Comparison of ENCODE assay signal across 21 cellular contexts in genomic region chr17:80256034-80256350, GRCh38. TPM values are rescaled to one million over a fixed set of nuclear protein-coding genes. Genes with fewer than 3 reads are reported as not detected.
A peak's percentile ranks its signal among the peaks of the same experiment; 100 is the strongest.
DNase-seq lines count a peak whose midpoint lies in the region; ATAC-seq and TF ChIP-seq lines count a peak whose summit lies in the region.
"Had no signal": no experiment of that assay in that cellular context is flagged by ENCODE, and none has a peak within 500 bp of the region (broad histone marks: within the 10 kb centered on the region; RNA-seq: fewer than 3 reads in every experiment).

No MANE protein-coding gene starts in this region.

- 100% methylated on average over 5 of the region's 5 CpGs for WGBS in mammary epithelial cell (ENCODE audit: low coverage, missing lambda C conversion rate)
- 94% methylated on average over 3 of the region's 5 CpGs for WGBS in right lobe of liver (ENCODE audit: insufficient coverage, low coverage, low lambda C conversion rate, missing lambda C conversion rate)

- BruUV-seq in MCF 10A (replicated peaks; lab: Mats Ljungman, UMichigan), result no TSS peak
- no TSS peak for BruUV-seq in mammary epithelial cell (replicated peaks; lab: Mats Ljungman, UMichigan)

- dilution Hi-C loops in mammary epithelial cell (cut with HindIII; ENCODE audit: low sequenced_read_pairs), result loop anchor here (5.0 kb wide), 1 partner anchor 39 kb away; no protein-coding TSS in a partner anchor

- H3K27ac ChIP-seq in mammary epithelial cell (ENCODE audit: insufficient read depth, low read depth, low read length), result no peak overlapping the region
- peak overlapping the region; percentile 24; the same call in 1 of the 2 replicates for H3K27ac ChIP-seq in OCI-LY3 (ENCODE audit: low read length)
- peak overlapping the region; percentile 39 to 58 for H3K27ac ChIP-seq in tibial artery
- no peak overlapping the region for H3K27ac ChIP-seq in right lobe of liver
- H3K27ac ChIP-seq: HL-60 had no signal

- no peaks in the 10 kb centered on the region for H3K9me3 Mint-ChIP-seq in MCF 10A (ENCODE audit: unreplicated experiment)
- H3K9me3 Mint-ChIP-seq in central memory CD8-positive, alpha-beta T cell, result no peaks in the 10 kb centered on the region
- H3K9me3 Mint-ChIP-seq: activated naive CD4-positive, alpha-beta T cell treated with anti-CD3 and anti-CD28 coated beads, Interleukin-2, amount 50 U/mL, for 72 hours; IgD-negative memory B cell; nephron progenitor cell had no signal

- H3K4me1 Mint-ChIP-seq in MCF 10A (ENCODE audit: insufficient read depth, unreplicated experiment), result peaks cover 17% of the 10 kb centered on the region
- H3K4me1 Mint-ChIP-seq in central memory CD8-positive, alpha-beta T cell, result peaks cover 51% of the 10 kb centered on the region

- DNase-seq in MCF 10A (ENCODE audit: unreplicated experiment) (no peak), mammary epithelial cell (no peak), tibial artery (peak in 1 of 2 donors; percentile 13), right lobe of liver (no peak)
- no peak for DNase-seq in central memory CD8-positive, alpha-beta T cell (ENCODE audit: low spot score in 2 of 2)
- DNase-seq: activated CD8-positive, alpha-beta memory T cell treated with anti-CD3 and anti-CD28 coated beads, Interleukin-2, amount 50 U/mL, for 4 hours; Caco-2; foreskin melanocyte; kidney glomerular epithelial cell; NCI-H187 treated with DMSO at 0.1 percent for 48 hours; nephron progenitor cell; spleen; transverse colon had no signal

- H3K27me3 Mint-ChIP-seq in MCF 10A (ENCODE audit: insufficient read depth, unreplicated experiment), result no peaks in the 10 kb centered on the region
- H3K27me3 Mint-ChIP-seq in central memory CD8-positive, alpha-beta T cell, result no peaks in the 10 kb centered on the region
- H3K27me3 Mint-ChIP-seq: IgD-negative memory B cell had no signal

- intact Hi-C loops in MCF 10A (cut with micrococcal nuclease), result no loop called here
- intact Hi-C loops in mammary epithelial cell (cut with micrococcal nuclease), result no loop called here
- intact Hi-C loops in tibial artery (cut with DNase I; ENCODE audit: low total_unique reads), result no loop called here
- intact Hi-C loops in right lobe of liver (cut with DNase I), result loop anchor here in 1 of 2 donors (10.0 kb wide), 1 partner anchor 171 kb away; no protein-coding TSS in a partner anchor

- in situ Hi-C loops in mammary epithelial cell (cut with MboI; ENCODE audit: low sequenced_read_pairs in 2 of 2), result loop anchor here in 1 of 2 donors (10.0 kb wide), 1 partner anchor 111 kb away; the partner anchor contains the start of gene EIF4A3

- no peak overlapping the region for H2AFZ ChIP-seq in mammary epithelial cell (ENCODE audit: low read depth, low read length)
- no peak overlapping the region for H2AFZ ChIP-seq in OCI-LY3 (ENCODE audit: low read depth, low read length)

- no peak for ATAC-seq in central memory CD8-positive, alpha-beta T cell (replicated peaks; ENCODE audit: extremely low read depth, poor library complexity, severe bottlenecking)
- no peak for ATAC-seq in right lobe of liver
- no peak for ATAC-seq in HG02571 (IDR thresholded peaks at IDR 0.05; ENCODE audit: unreplicated experiment)
- no peak for ATAC-seq in HG02763 (IDR thresholded peaks at IDR 0.05; ENCODE audit: unreplicated experiment)
- ATAC-seq: activated naive CD4-positive, alpha-beta T cell treated with anti-CD3 and anti-CD28 coated beads, Interleukin-2, amount 50 U/mL, for 72 hours had no signal

- H3K27ac Mint-ChIP-seq in MCF 10A (ENCODE audit: low read depth, unreplicated experiment), result peak overlapping the region; percentile 95
- peak overlapping the region; percentile 87 for H3K27ac Mint-ChIP-seq in central memory CD8-positive, alpha-beta T cell (ENCODE audit: low read depth)
- H3K27ac Mint-ChIP-seq: nephron progenitor cell, progenitor cell of endocrine pancreas had no signal

- H3K79me2 ChIP-seq in mammary epithelial cell (ENCODE audit: insufficient read depth, low read length) (peaks cover under 1% of the 10 kb centered on the region), OCI-LY3 (ENCODE audit: low read length) (peaks cover 3% of the 10 kb centered on the region)

- H3K36me3 ChIP-seq in mammary epithelial cell (ENCODE audit: insufficient read depth, low read length) (no peaks in the 10 kb centered on the region), OCI-LY3 (replicated peaks; ENCODE audit: low read depth, low read length) (no peaks in the 10 kb centered on the region), tibial artery (peaks cover 3 to 30% (median 8%) of the 10 kb centered on the region in 3 donors), right lobe of liver (no peaks in the 10 kb centered on the region)
- H3K36me3 ChIP-seq: transverse colon had no signal

- H3K4me2 ChIP-seq in mammary epithelial cell (ENCODE audit: insufficient read depth, low read depth, low read length) (no peak overlapping the region), OCI-LY3 (ENCODE audit: low read length) (no peak overlapping the region)

- no peak for TF ChIP-seq POLR2A in right lobe of liver (IDR thresholded peaks at IDR 0.05)

- no peaks in the 10 kb centered on the region for H3K9me3 ChIP-seq in mammary epithelial cell (replicated peaks; ENCODE audit: insufficient read depth, low read length)
- no peaks in the 10 kb centered on the region for H3K9me3 ChIP-seq in OCI-LY3 (ENCODE audit: insufficient read depth, low read length)
- no peaks in the 10 kb centered on the region for H3K9me3 ChIP-seq in tibial artery
- no peaks in the 10 kb centered on the region for H3K9me3 ChIP-seq in right lobe of liver
- H3K9me3 ChIP-seq: Caco-2, spleen, transverse colon had no signal

- H3K27me3 ChIP-seq in mammary epithelial cell (ENCODE audit: insufficient read depth, low read length) (no peaks in the 10 kb centered on the region), OCI-LY3 (ENCODE audit: low read depth, low read length) (no peaks in the 10 kb centered on the region), tibial artery (no peaks in the 10 kb centered on the region), right lobe of liver (no peaks in the 10 kb centered on the region)
- H3K27me3 ChIP-seq: spleen, transverse colon had no signal

- no peak overlapping the region for H3K9ac ChIP-seq in mammary epithelial cell (ENCODE audit: insufficient read depth, low read length)
- no peak overlapping the region for H3K9ac ChIP-seq in OCI-LY3 (ENCODE audit: low read length)

- H3K4me3 Mint-ChIP-seq in MCF 10A (ENCODE audit: unreplicated experiment), result no peak overlapping the region
- no peak overlapping the region for H3K4me3 Mint-ChIP-seq in central memory CD8-positive, alpha-beta T cell
- H3K4me3 Mint-ChIP-seq: nephron progenitor cell had no signal

- no peak overlapping the region for H3K4me3 ChIP-seq in mammary epithelial cell (replicated peaks in 1 of 3; ENCODE audit: insufficient read depth in 1 of 3, low read depth in 2 of 3, low read length in 3 of 3)
- H3K4me3 ChIP-seq in OCI-LY3 (ENCODE audit: low read length), result no peak overlapping the region
- H3K4me3 ChIP-seq in tibial artery, result no peak overlapping the region
- no peak overlapping the region for H3K4me3 ChIP-seq in right lobe of liver
- H3K4me3 ChIP-seq: coronary artery, spleen, transverse colon had no signal

- CTCF ChIA-PET in MCF 10A (lab: Yijun Ruan, JAX) (interaction anchor here (0.6 kb wide), 2 partner anchors 250 to 1479 kb away, joined by 3 to 6 read pairs; no protein-coding TSS in a partner anchor), mammary epithelial cell (lab: Charles Lee; ENCODE audit: low non-redundant PET) (no interaction called here)

- H4K20me1 ChIP-seq in mammary epithelial cell (ENCODE audit: insufficient read depth, low read length), result no peaks in the 10 kb centered on the region
- H4K20me1 ChIP-seq in OCI-LY3 (ENCODE audit: insufficient read depth, low read length), result no peaks in the 10 kb centered on the region

- no peaks in the 10 kb centered on the region for H3K36me3 Mint-ChIP-seq in MCF 10A (ENCODE audit: insufficient read depth, unreplicated experiment)
- H3K36me3 Mint-ChIP-seq in central memory CD8-positive, alpha-beta T cell (ENCODE audit: insufficient read depth), result peaks cover 5% of the 10 kb centered on the region
- H3K36me3 Mint-ChIP-seq: IgD-negative memory B cell had no signal

- POLR2A ChIA-PET in MCF 10A (lab: Yijun Ruan, JAX), result interaction anchor here (1.3 to 4.2 kb wide), 4 partner anchors 11 to 198 kb away, joined by 3 to 21 read pairs (median 6); partner anchors contain the start of genes SGSH and SLC26A11

- H3K4me1 ChIP-seq in mammary epithelial cell (ENCODE audit: insufficient read depth, low read length) (peaks cover 29% of the 10 kb centered on the region), OCI-LY3 (ENCODE audit: low read length) (peaks cover 78% of the 10 kb centered on the region), tibial artery (peaks cover 0 to 23% (median 10%) of the 10 kb centered on the region in 4 donors), right lobe of liver (peaks cover 0 to 8% (median 0%) of the 10 kb centered on the region in 4 donors)

- TF ChIP-seq CTCF in MCF 10A (IDR thresholded peaks at IDR 0.05; ENCODE audit: unreplicated experiment) (no peak), mammary epithelial cell (conservative IDR thresholded peaks at IDR 0.05 in 1 of 2, IDR thresholded peaks at IDR 0.05 in 1 of 2; ENCODE audit: extremely low read depth in 1 of 2, insufficient read depth in 1 of 2, low read depth in 1 of 2, low read length in 2 of 2) (no peak), OCI-LY3 (IDR thresholded peaks at IDR 0.05; ENCODE audit: low read depth, low read length) (no peak), tibial artery (IDR thresholded peaks at IDR 0.05) (no peak), right lobe of liver (IDR thresholded peaks at IDR 0.05) (no peak)

RNA-seq across cellular contexts. Expression of gene RNF213, which starts 4.7 kb away (rescaled TPM):
- total RNA-seq in MCF 10A (2022) (50.5 and 67.5 TPM in 2 replicates), mammary epithelial cell (10 to 100 TPM; 69.8 to 94.4 TPM), right lobe of liver (10 to 100 TPM; 59.1 to 87.7 (median 73.0) TPM)
- 25.2 TPM for polyA plus RNA-seq in mammary epithelial cell
- 139 TPM for polyA minus RNA-seq in mammary epithelial cell

RNA-seq across cellular contexts. Expression of gene SLC26A11, which starts 35.8 kb away (rescaled TPM):
- total RNA-seq in MCF 10A (2022) (11.7 and 13.6 TPM in 2 replicates), mammary epithelial cell (10 to 100 TPM; 10.2 to 12.0 TPM), right lobe of liver (1 to 10 TPM; 5.8 to 9.8 (median 6.5) TPM)
- polyA plus RNA-seq in mammary epithelial cell, result 1.5 TPM
- polyA minus RNA-seq in mammary epithelial cell, result 7.4 TPM

RNA-seq across cellular contexts. Expression of gene SGSH, which starts 35.9 kb away (rescaled TPM):
- 42.0 and 42.4 TPM in 2 replicates for total RNA-seq in MCF 10A (2022)
- total RNA-seq in mammary epithelial cell, result 10 to 100 TPM; 18.3 to 38.0 TPM
- polyA plus RNA-seq in mammary epithelial cell, result 11.5 TPM
- 26.0 TPM for polyA minus RNA-seq in mammary epithelial cell
- total RNA-seq in right lobe of liver, result 10 to 100 TPM in 5 of 6 experiments, 1 to 10 TPM in 1; 9.7 to 23.5 (median 15.7) TPM

Comparison
In these comparisons a context has a peak if more than half of its experiments do, and no peak if none do; other contexts are left out.
1. H3K27ac ChIP-seq: peak in OCI-LY3 (single experiment) and tibial artery (2 of 2); none in mammary epithelial cell (single experiment) and right lobe of liver (0 of 3).